Comparison of ENCODE assay signal across 1 cellular context in the genomic region with DNA sequence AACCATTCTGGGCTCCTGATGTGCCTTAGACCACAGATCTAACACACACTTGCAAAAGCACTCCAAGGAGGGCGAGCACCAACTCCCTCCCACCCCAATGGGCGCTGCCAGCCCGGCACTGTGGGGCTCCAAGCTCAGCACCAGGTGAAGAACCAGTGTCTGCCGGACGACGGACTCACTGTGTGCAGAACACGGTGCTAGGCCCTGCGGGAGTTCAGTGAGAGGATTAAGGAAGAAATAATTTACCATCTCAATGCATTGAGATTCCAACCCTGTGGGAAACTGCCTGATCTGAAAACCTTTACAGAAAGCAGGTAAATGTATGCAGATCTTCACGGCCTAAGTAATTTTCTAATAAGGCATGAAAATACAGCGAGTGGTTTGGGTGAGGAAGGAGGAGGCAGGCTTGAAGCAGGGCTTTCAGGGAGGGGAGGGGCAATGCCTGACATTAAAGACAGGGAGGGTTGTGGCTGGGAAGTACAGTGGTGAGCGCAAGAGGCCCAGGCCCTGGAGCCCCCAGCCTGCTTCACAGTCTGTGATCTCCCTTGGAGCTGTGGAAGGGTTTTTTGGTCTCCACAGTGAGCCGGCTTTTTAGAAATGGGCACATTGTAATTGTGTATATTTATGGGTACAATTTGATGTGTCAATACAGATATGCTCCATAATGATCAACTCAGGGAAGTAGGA.
TF ChIP-seq lines count a peak whose summit lies in the region.

No MANE protein-coding gene starts in this region.

TF ChIP-seq in H1, 55 proteins besides CTCF, POLR2A, EP300 and RAD21 (continued from another document):
- TF ChIP-seq, protein P1, sequence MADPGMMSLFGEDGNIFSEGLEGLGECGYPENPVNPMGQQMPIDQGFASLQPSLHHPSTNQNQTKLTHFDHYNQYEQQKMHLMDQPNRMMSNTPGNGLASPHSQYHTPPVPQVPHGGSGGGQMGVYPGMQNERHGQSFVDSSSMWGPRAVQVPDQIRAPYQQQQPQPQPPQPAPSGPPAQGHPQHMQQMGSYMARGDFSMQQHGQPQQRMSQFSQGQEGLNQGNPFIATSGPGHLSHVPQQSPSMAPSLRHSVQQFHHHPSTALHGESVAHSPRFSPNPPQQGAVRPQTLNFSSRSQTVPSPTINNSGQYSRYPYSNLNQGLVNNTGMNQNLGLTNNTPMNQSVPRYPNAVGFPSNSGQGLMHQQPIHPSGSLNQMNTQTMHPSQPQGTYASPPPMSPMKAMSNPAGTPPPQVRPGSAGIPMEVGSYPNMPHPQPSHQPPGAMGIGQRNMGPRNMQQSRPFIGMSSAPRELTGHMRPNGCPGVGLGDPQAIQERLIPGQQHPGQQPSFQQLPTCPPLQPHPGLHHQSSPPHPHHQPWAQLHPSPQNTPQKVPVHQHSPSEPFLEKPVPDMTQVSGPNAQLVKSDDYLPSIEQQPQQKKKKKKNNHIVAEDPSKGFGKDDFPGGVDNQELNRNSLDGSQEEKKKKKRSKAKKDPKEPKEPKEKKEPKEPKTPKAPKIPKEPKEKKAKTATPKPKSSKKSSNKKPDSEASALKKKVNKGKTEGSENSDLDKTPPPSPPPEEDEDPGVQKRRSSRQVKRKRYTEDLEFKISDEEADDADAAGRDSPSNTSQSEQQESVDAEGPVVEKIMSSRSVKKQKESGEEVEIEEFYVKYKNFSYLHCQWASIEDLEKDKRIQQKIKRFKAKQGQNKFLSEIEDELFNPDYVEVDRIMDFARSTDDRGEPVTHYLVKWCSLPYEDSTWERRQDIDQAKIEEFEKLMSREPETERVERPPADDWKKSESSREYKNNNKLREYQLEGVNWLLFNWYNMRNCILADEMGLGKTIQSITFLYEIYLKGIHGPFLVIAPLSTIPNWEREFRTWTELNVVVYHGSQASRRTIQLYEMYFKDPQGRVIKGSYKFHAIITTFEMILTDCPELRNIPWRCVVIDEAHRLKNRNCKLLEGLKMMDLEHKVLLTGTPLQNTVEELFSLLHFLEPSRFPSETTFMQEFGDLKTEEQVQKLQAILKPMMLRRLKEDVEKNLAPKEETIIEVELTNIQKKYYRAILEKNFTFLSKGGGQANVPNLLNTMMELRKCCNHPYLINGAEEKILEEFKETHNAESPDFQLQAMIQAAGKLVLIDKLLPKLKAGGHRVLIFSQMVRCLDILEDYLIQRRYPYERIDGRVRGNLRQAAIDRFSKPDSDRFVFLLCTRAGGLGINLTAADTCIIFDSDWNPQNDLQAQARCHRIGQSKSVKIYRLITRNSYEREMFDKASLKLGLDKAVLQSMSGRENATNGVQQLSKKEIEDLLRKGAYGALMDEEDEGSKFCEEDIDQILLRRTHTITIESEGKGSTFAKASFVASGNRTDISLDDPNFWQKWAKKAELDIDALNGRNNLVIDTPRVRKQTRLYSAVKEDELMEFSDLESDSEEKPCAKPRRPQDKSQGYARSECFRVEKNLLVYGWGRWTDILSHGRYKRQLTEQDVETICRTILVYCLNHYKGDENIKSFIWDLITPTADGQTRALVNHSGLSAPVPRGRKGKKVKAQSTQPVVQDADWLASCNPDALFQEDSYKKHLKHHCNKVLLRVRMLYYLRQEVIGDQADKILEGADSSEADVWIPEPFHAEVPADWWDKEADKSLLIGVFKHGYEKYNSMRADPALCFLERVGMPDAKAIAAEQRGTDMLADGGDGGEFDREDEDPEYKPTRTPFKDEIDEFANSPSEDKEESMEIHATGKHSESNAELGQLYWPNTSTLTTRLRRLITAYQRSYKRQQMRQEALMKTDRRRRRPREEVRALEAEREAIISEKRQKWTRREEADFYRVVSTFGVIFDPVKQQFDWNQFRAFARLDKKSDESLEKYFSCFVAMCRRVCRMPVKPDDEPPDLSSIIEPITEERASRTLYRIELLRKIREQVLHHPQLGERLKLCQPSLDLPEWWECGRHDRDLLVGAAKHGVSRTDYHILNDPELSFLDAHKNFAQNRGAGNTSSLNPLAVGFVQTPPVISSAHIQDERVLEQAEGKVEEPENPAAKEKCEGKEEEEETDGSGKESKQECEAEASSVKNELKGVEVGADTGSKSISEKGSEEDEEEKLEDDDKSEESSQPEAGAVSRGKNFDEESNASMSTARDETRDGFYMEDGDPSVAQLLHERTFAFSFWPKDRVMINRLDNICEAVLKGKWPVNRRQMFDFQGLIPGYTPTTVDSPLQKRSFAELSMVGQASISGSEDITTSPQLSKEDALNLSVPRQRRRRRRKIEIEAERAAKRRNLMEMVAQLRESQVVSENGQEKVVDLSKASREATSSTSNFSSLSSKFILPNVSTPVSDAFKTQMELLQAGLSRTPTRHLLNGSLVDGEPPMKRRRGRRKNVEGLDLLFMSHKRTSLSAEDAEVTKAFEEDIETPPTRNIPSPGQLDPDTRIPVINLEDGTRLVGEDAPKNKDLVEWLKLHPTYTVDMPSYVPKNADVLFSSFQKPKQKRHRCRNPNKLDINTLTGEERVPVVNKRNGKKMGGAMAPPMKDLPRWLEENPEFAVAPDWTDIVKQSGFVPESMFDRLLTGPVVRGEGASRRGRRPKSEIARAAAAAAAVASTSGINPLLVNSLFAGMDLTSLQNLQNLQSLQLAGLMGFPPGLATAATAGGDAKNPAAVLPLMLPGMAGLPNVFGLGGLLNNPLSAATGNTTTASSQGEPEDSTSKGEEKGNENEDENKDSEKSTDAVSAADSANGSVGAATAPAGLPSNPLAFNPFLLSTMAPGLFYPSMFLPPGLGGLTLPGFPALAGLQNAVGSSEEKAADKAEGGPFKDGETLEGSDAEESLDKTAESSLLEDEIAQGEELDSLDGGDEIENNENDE (IDR thresholded peaks at IDR 0.05; ENCODE audit: insufficient replicate concordance, low read length): peak; percentile 44
- TF ChIP-seq SP2 (IDR thresholded peaks at IDR 0.05; ENCODE audit: low read length) (no peak), TEAD4 (IDR thresholded peaks at IDR 0.05; ENCODE audit: low read depth, low read length) (peak; percentile 75; the same call in 1 of the 2 replicates), HDAC2 (IDR thresholded peaks at IDR 0.05; ENCODE audit: borderline replicate concordance in 1 of 2, low read depth in 2 of 2, low read length in 2 of 2) (peak in 1 of 2 experiments; percentile 45; a peak in 1 of 4 replicates), MAX (IDR thresholded peaks at IDR 0.05) (peak; percentile 31; the same call in 1 of the 2 replicates)
